ENCODE assay signal across 8 cellular contexts in genomic region chr5:53479045-53479655, GRCh38. TPM values are rescaled to one million over a fixed set of nuclear protein-coding genes. Genes with fewer than 3 reads are reported as not detected.
DNase-seq lines count a peak whose midpoint lies in the region; ATAC-seq and TF ChIP-seq lines count a peak whose summit lies in the region.

No MANE protein-coding gene starts in this region.

- H3K36me3 Mint-ChIP-seq in CD4-positive, alpha-beta T cell (ENCODE audit: low read depth): peaks cover 10% of the 10 kb centered on the region
- peaks cover 6% of the 10 kb centered on the region for H3K36me3 Mint-ChIP-seq in natural killer cell treated with Interleukin-12 subunit alpha and Interleukin-12 subunit beta and Interleukin-15 and Interleukin-18, amount 100 ng/mL, for 72 hours

- in situ Hi-C loops in G401 (cut with HindIII; ENCODE audit: low sequenced_read_pairs): no loop called here

- no peak overlapping the region for H3K27ac ChIP-seq in CD4-positive, alpha-beta T cell (ENCODE audit: low read depth, low read length)
- peak overlapping the region; percentile 57 to 81 for H3K27ac ChIP-seq in coronary artery

- H3K4me1 Mint-ChIP-seq in CD4-positive, alpha-beta T cell (ENCODE audit: low read depth): peaks cover 46% of the 10 kb centered on the region
- peaks cover 32 to 34% of the 10 kb centered on the region in 2 donors for H3K4me1 Mint-ChIP-seq in natural killer cell treated with Interleukin-12 subunit alpha and Interleukin-12 subunit beta and Interleukin-15 and Interleukin-18, amount 100 ng/mL, for 72 hours (ENCODE audit: low read depth in 2 of 2)

- H3K27me3 ChIP-seq in CD4-positive, alpha-beta T cell (ENCODE audit: control insufficient read depth, insufficient read depth, low read length): peaks cover 57% of the 10 kb centered on the region

- H3K9me3 Mint-ChIP-seq in CD4-positive, alpha-beta T cell: no peaks in the 10 kb centered on the region
- no peaks in the 10 kb centered on the region for H3K9me3 Mint-ChIP-seq in natural killer cell treated with Interleukin-12 subunit alpha and Interleukin-12 subunit beta and Interleukin-15 and Interleukin-18, amount 100 ng/mL, for 72 hours

- POLR2A ChIA-PET in CD4-positive, alpha-beta T cell (lab: Charles Lee): no interaction called here

- H3K4me3 ChIP-seq in coronary artery: peak overlapping the region; percentile 82

- H3K27me3 Mint-ChIP-seq in CD4-positive, alpha-beta T cell: peaks cover 75% of the 10 kb centered on the region
- H3K27me3 Mint-ChIP-seq in natural killer cell treated with Interleukin-12 subunit alpha and Interleukin-12 subunit beta and Interleukin-15 and Interleukin-18, amount 100 ng/mL, for 72 hours: peaks cover 43 to 48% of the 10 kb centered on the region in 2 donors

- CTCF ChIA-PET in CD4-positive, alpha-beta T cell (lab: Charles Lee): no interaction called here

- DNase-seq in CD4-positive, alpha-beta T cell: no peak
- peak; percentile 5 for DNase-seq in KG1 (lab: John Stamatoyannopoulos, UW)
- DNase-seq in coronary artery (ENCODE audit: low spot score): no peak
- no peak for DNase-seq in natural killer cell treated with Interleukin-12 subunit alpha and Interleukin-12 subunit beta and Interleukin-15 and Interleukin-18, amount 100 ng/mL, for 72 hours (ENCODE audit: low spot score)
- DNase-seq in G401 (ENCODE audit: low spot score): no peak
- no peak for DNase-seq in T-helper 9 cell
- DNase-seq in activated CD8-positive, alpha-beta memory T cell treated with anti-CD3 and anti-CD28 coated beads, Interleukin-2, amount 50 U/mL, for 48 hours: no peak

- TF ChIP-seq CTCF in CD4-positive, alpha-beta T cell (IDR thresholded peaks at IDR 0.05): no peak
- no peak for TF ChIP-seq CTCF in coronary artery (IDR thresholded peaks at IDR 0.05)

- intact Hi-C loops in CD4-positive, alpha-beta T cell (cut with DNase I, micrococcal nuclease): loop anchor here in 1 of 2 experiments (5.0 kb wide), 1 partner anchor 748 kb away; no protein-coding TSS in a partner anchor

- no peak for ATAC-seq in CD4-positive, alpha-beta T cell (ENCODE audit: poor library complexity)
- no peak for ATAC-seq in natural killer cell treated with Interleukin-12 subunit alpha and Interleukin-12 subunit beta and Interleukin-15 and Interleukin-18, amount 100 ng/mL, for 72 hours
- no peak for ATAC-seq in HG03565 (IDR thresholded peaks at IDR 0.05; ENCODE audit: unreplicated experiment)

- H3K27ac Mint-ChIP-seq in CD4-positive, alpha-beta T cell: peak overlapping the region; percentile 38
- peak overlapping the region in 1 of 2 donors; percentile 18 for H3K27ac Mint-ChIP-seq in natural killer cell treated with Interleukin-12 subunit alpha and Interleukin-12 subunit beta and Interleukin-15 and Interleukin-18, amount 100 ng/mL, for 72 hours

- peak overlapping the region; percentile 89 for H3K4me3 Mint-ChIP-seq in CD4-positive, alpha-beta T cell
- peak overlapping the region; percentile 96 for H3K4me3 Mint-ChIP-seq in natural killer cell treated with Interleukin-12 subunit alpha and Interleukin-12 subunit beta and Interleukin-15 and Interleukin-18, amount 100 ng/mL, for 72 hours

- H3K9me3 ChIP-seq in CD4-positive, alpha-beta T cell (ENCODE audit: control insufficient read depth, low read length): no peaks in the 10 kb centered on the region

RNA-seq across cellular contexts. Expression of gene FST, which starts 1.3 kb away (rescaled TPM):
- total RNA-seq in CD4-positive, alpha-beta T cell: under 1 TPM; 0.67 to 0.99 TPM
- total RNA-seq in natural killer cell treated with Interleukin-12 subunit alpha and Interleukin-12 subunit beta and Interleukin-15 and Interleukin-18, amount 100 ng/mL, for 72 hours: not detected
- total RNA-seq in G401 (2014; rRNA removed; shearing (Covaris generic)): not detected in 2 replicates
